ENCODE assay signal across 17 cellular contexts in genomic region chr6:28907394-28907793, GRCh38. TPM values are rescaled to one million over a fixed set of nuclear protein-coding genes. Genes with fewer than 3 reads are reported as not detected.
DNase-seq lines count a peak whose midpoint lies in the region; ATAC-seq and TF ChIP-seq lines count a peak whose summit lies in the region.
"Had no signal": no experiment of that assay in that cellular context is flagged by ENCODE, and none has a peak within 500 bp of the region (broad histone marks: within the 10 kb centered on the region; RNA-seq: fewer than 3 reads in every experiment).

No MANE protein-coding gene starts in this region.

- no peaks in the 10 kb centered on the region for H3K9me2 ChIP-seq in PC-3 (replicated peaks; ENCODE audit: low read length)
- H3K9me2 ChIP-seq in hepatocyte (replicated peaks; ENCODE audit: insufficient read depth): no peaks in the 10 kb centered on the region

- no peak overlapping the region for H3K4me2 ChIP-seq in PC-3 (ENCODE audit: low read length)
- no peak overlapping the region for H3K4me2 ChIP-seq in hepatocyte
- H3K4me2 ChIP-seq: neural progenitor cell had no signal

- intact Hi-C loops in PC-3 (cut with micrococcal nuclease) (no loop called here), Caco-2 (cut with micrococcal nuclease; ENCODE audit: unreplicated experiment) (no loop called here)

- no peak overlapping the region for H3K27ac Mint-ChIP-seq in Caco-2 (ENCODE audit: unreplicated experiment)
- H3K27ac Mint-ChIP-seq: activated B cell treated with CpG ODN at 0.5 μM for 24 hours; neural progenitor cell; stimulated activated naive B cell treated with anti-CD40 and anti-IgM and Interleukin-4, amounts not matched to agents 10 μg/mL and 1 μg/mL and 100 μg/mL, for 72 hours had no signal

- no peak overlapping the region for H3K4me3 Mint-ChIP-seq in Caco-2 (ENCODE audit: unreplicated experiment)
- H3K4me3 Mint-ChIP-seq: activated B cell treated with CpG ODN at 0.5 μM for 24 hours; neural progenitor cell; stimulated activated naive B cell treated with anti-CD40 and anti-IgM and Interleukin-4, amounts not matched to agents 10 μg/mL and 1 μg/mL and 100 μg/mL, for 72 hours had no signal

- CTCF ChIA-PET in PC-3 (lab: Charles Lee): no interaction called here
- CTCF ChIA-PET in Caco-2 (lab: Charles Lee): no interaction called here

- H3K27me3 ChIP-seq in PC-3 (ENCODE audit: low read length): no peaks in the 10 kb centered on the region
- H3K27me3 ChIP-seq in hepatocyte: no peaks in the 10 kb centered on the region
- no peaks in the 10 kb centered on the region for H3K27me3 ChIP-seq in Caco-2 (replicated peaks; ENCODE audit: control insufficient read depth, insufficient read depth, low read length)
- H3K27me3 ChIP-seq: neural progenitor cell had no signal

- H3K9ac ChIP-seq in PC-3 (ENCODE audit: low read length): no peak overlapping the region
- H3K9ac ChIP-seq: neural progenitor cell had no signal

- H2AFZ ChIP-seq in PC-3 (ENCODE audit: low read length) (no peak overlapping the region), hepatocyte (no peak overlapping the region)
- H2AFZ ChIP-seq: neural progenitor cell had no signal

- peaks cover 87% of the 10 kb centered on the region for H3K36me3 ChIP-seq in PC-3 (ENCODE audit: low read depth, low read length)
- peaks cover 3% of the 10 kb centered on the region for H3K36me3 ChIP-seq in hepatocyte (replicated peaks; ENCODE audit: insufficient read depth, low read depth)
- no peaks in the 10 kb centered on the region; the same call in none of the 2 replicates for H3K36me3 ChIP-seq in Caco-2 (ENCODE audit: control insufficient read depth, insufficient read depth, low read length)

- no peaks in the 10 kb centered on the region for H3K4me1 Mint-ChIP-seq in Caco-2 (ENCODE audit: low read depth, unreplicated experiment)
- H3K4me1 Mint-ChIP-seq: activated B cell treated with CpG ODN at 0.5 μM for 24 hours, neural progenitor cell had no signal

- H4K20me1 ChIP-seq in PC-3 (ENCODE audit: low read length) (0 out of 2 replicates have a peak, but pooled peaks cover 3% of the 10 kb centered on the region), hepatocyte (ENCODE audit: insufficient read depth, poor library complexity, severe bottlenecking) (no peaks in the 10 kb centered on the region)

- DNase-seq in AG09309 (ENCODE audit: low read depth): peak; percentile 45
- DNase-seq in PC-3: peak; percentile 33
- DNase-seq in choroid plexus epithelial cell (ENCODE audit: low read depth): peak; percentile 75
- peak; percentile 14 for DNase-seq in myocyte (ENCODE audit: low read depth)
- DNase-seq in GOT3 (lab: John Stamatoyannopoulos, UW): no peak
- no peak for DNase-seq in hepatocyte (ENCODE audit: low spot score)
- no peak for DNase-seq in Caco-2
- DNase-seq in occipital lobe (lab: John Stamatoyannopoulos, UW): no peak
- DNase-seq: activated B cell treated with CpG ODN at 0.5 μM for 24 hours; activated naive CD4-positive, alpha-beta T cell treated with Interleukin-2 at 50 U/mL for 16 hours; DMS153; erythroblast; Kasumi-1; OCI-M1; stimulated activated naive B cell treated with anti-CD40 and anti-IgM and Interleukin-4, amounts not matched to agents 10 μg/mL and 1 μg/mL and 100 μg/mL, for 72 hours; SW 1271 had no signal

- H3K4me3 ChIP-seq in AG09309 (ENCODE audit: control insufficient read depth, low read depth, low read length) (no peak overlapping the region), PC-3 (ENCODE audit: low read length) (no peak overlapping the region), choroid plexus epithelial cell (ENCODE audit: low read depth, low read length) (no peak overlapping the region), hepatocyte (no peak overlapping the region), Caco-2 (ENCODE audit: low read depth, low read length) (no peak overlapping the region)
- H3K4me3 ChIP-seq: neural progenitor cell had no signal

- no peaks in the 10 kb centered on the region for H3K9me3 ChIP-seq in PC-3 (ENCODE audit: low read length)
- H3K9me3 ChIP-seq in hepatocyte (ENCODE audit: low read depth): no peaks in the 10 kb centered on the region
- H3K9me3 ChIP-seq in Caco-2: no peaks in the 10 kb centered on the region

- POLR2A ChIA-PET in PC-3 (lab: Charles Lee; ENCODE audit: unreplicated experiment): no interaction called here
- POLR2A ChIA-PET in Caco-2 (lab: Charles Lee): no interaction called here

- H3K36me3 Mint-ChIP-seq in Caco-2 (ENCODE audit: insufficient read depth, unreplicated experiment): peaks cover 97% of the 10 kb centered on the region

- H3K9me3 Mint-ChIP-seq in Caco-2 (ENCODE audit: unreplicated experiment): no peaks in the 10 kb centered on the region
- H3K9me3 Mint-ChIP-seq: activated B cell treated with CpG ODN at 0.5 μM for 24 hours, neural progenitor cell had no signal

- H3F3A ChIP-seq in PC-3 (ENCODE audit: low read length, unreplicated experiment): no peaks in the 10 kb centered on the region

- TF ChIP-seq CTCF in AG09309 (IDR thresholded peaks at IDR 0.05; ENCODE audit: control insufficient read depth, insufficient read depth, low read depth, low read length, missing control alignments): no peak
- no peak for TF ChIP-seq CTCF in PC-3 (conservative IDR thresholded peaks at IDR 0.05; ENCODE audit: low read depth, low read length)
- no peak for TF ChIP-seq CTCF in choroid plexus epithelial cell (conservative IDR thresholded peaks at IDR 0.05; ENCODE audit: low read depth, low read length)
- no peak for TF ChIP-seq CTCF in hepatocyte (IDR thresholded peaks at IDR 0.05; ENCODE audit: poor library complexity)
- TF ChIP-seq CTCF in Caco-2 (IDR thresholded peaks at IDR 0.05; ENCODE audit: insufficient read depth in 1 of 2, low read depth in 1 of 2, low read length in 1 of 2, severe bottlenecking in 1 of 2, unreplicated experiment in 1 of 2): no peak

- H3K27ac ChIP-seq in PC-3 (ENCODE audit: low read length) (no peak overlapping the region), hepatocyte (no peak overlapping the region)
- H3K27ac ChIP-seq: neural progenitor cell had no signal

- H3K27me3 Mint-ChIP-seq in Caco-2 (ENCODE audit: insufficient read depth, unreplicated experiment): no peaks in the 10 kb centered on the region
- H3K27me3 Mint-ChIP-seq: activated B cell treated with CpG ODN at 0.5 μM for 24 hours; stimulated activated naive B cell treated with anti-CD40 and anti-IgM and Interleukin-4, amounts not matched to agents 10 μg/mL and 1 μg/mL and 100 μg/mL, for 72 hours had no signal

- 84% methylated on average over 3 of the region's 3 CpGs for WGBS in hepatocyte (ENCODE audit: low lambda C conversion rate, missing lambda C conversion rate)

- H3K79me2 ChIP-seq in PC-3 (ENCODE audit: low read length): peaks cover 7% of the 10 kb centered on the region; the same call in 1 of the 2 replicates
- H3K79me2 ChIP-seq in hepatocyte: peaks cover 3% of the 10 kb centered on the region

- ATAC-seq in PC-3: peak; percentile 72
- ATAC-seq: stimulated activated naive B cell treated with anti-CD40 and anti-IgM and Interleukin-4, amounts not matched to agents 10 μg/mL and 1 μg/mL and 100 μg/mL, for 72 hours had no signal

- BruUV-seq in PC-3 (replicated peaks; lab: Mats Ljungman, UMichigan) (no TSS peak), Caco-2 (replicated peaks; lab: Mats Ljungman, UMichigan) (no TSS peak)

- H3K4me1 ChIP-seq in PC-3 (ENCODE audit: insufficient read depth, low read length): no peaks in the 10 kb centered on the region
- H3K4me1 ChIP-seq in hepatocyte (ENCODE audit: insufficient read depth): no peaks in the 10 kb centered on the region
- H3K4me1 ChIP-seq in Caco-2: no peaks in the 10 kb centered on the region
- H3K4me1 ChIP-seq: neural progenitor cell had no signal

RNA-seq across cellular contexts. Expression of gene TRIM27, which starts 16.4 kb away (rescaled TPM):
- 85.8 and 92.5 TPM in 2 replicates for total RNA-seq in PC-3 (2014; rRNA removed)
- 65.7 and 67.2 TPM in 2 replicates for total RNA-seq in myocyte
- polyA plus RNA-seq in myocyte (2012): 40.8 TPM
- total RNA-seq in hepatocyte: 60.8 and 62.7 TPM in 2 replicates
- 50.3 and 57.0 TPM in 2 replicates for polyA plus RNA-seq in hepatocyte
- total RNA-seq in Caco-2 (2022): 47.6 and 48.7 TPM in 2 replicates
- 65.2 TPM for total RNA-seq in occipital lobe

Comparison
In these comparisons a context has a peak if more than half of its experiments do, and no peak if none do; other contexts are left out.
1. DNase-seq: peak in AG09309 (single experiment), PC-3 (single experiment), choroid plexus epithelial cell (single experiment) and myocyte (single experiment); none in GOT3 (single experiment), hepatocyte (single experiment), Caco-2 (0 of 2) and occipital lobe (single experiment).